2 cellular contexts compared by ENCODE assay signal in the genomic region with DNA sequence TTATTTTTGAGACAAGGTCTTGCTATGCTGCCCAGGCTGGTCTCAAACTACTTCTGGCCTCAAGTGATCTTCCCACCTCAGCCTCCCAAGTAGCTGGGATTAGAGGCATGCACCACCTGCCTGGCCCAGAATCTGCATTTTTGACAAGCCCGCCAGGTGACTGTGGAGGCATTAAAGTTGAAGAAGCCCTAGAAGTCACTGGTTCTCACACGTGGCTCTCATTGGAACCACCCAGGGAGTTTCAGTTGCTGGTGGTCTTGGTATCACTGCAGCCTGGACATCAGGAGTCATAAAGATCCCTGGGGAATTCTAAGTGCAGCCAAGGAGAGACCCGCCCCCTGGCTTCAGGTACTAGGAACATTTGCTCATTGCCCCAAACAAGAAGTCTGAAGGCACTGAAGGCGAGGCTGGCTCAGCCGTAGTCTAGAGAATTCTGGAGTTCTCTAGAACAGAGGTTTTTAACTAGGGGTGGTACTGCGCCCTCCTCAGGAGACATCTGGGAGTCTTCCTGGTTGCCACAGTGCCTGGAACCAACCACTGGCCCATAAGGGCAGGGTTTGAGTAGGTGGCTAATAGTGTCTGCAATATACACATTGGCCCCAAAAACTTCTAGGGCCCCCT.
TF ChIP-seq lines count a peak whose summit lies in the region.

No MANE protein-coding gene starts in this region.

TF ChIP-seq in HCT116, 20 proteins besides CTCF, POLR2A, EP300 and RAD21:
- TF ChIP-seq TCF7L2 (IDR thresholded peaks at IDR 0.05; ENCODE audit: borderline replicate concordance, extremely low read depth, insufficient read depth, insufficient read length) (no peak), MAX (IDR thresholded peaks at IDR 0.05) (no peak), EGR1 (IDR thresholded peaks at IDR 0.05; ENCODE audit: low read depth) (no peak), ZBTB33 (IDR thresholded peaks at IDR 0.05; ENCODE audit: extremely low read depth, insufficient replicate concordance, low read length) (no peak), JUND (IDR thresholded peaks at IDR 0.05) (no peak), SP1 (IDR thresholded peaks at IDR 0.05; ENCODE audit: low read depth) (no peak), ZFX (IDR thresholded peaks at IDR 0.05) (no peak), YY1 (IDR thresholded peaks at IDR 0.05; ENCODE audit: extremely low read depth, insufficient replicate concordance, low read depth, low read length) (no peak), SIN3A (IDR thresholded peaks at IDR 0.05; ENCODE audit: low read depth) (no peak), SRF (IDR thresholded peaks at IDR 0.05; ENCODE audit: low read depth) (no peak), CEBPB (IDR thresholded peaks at IDR 0.05; ENCODE audit: low read depth) (no peak), REST (IDR thresholded peaks at IDR 0.05; ENCODE audit: low read depth) (no peak), ELF1 (IDR thresholded peaks at IDR 0.05; ENCODE audit: borderline replicate concordance, low read depth) (no peak), CBX3 (IDR thresholded peaks at IDR 0.05; ENCODE audit: low read depth) (no peak), EZH2phosphoT487 (IDR thresholded peaks at IDR 0.05; ENCODE audit: borderline replicate concordance) (no peak), FOSL1 (IDR thresholded peaks at IDR 0.05; ENCODE audit: low read depth) (no peak), EZH2 (IDR thresholded peaks at IDR 0.05) (no peak), POLR2AphosphoS5 (IDR thresholded peaks at IDR 0.05; ENCODE audit: low read depth, low read length) (no peak), ZNF274 (IDR thresholded peaks at IDR 0.05; ENCODE audit: low read depth, low read length) (no peak)
- TF ChIP-seq, protein P1, sequence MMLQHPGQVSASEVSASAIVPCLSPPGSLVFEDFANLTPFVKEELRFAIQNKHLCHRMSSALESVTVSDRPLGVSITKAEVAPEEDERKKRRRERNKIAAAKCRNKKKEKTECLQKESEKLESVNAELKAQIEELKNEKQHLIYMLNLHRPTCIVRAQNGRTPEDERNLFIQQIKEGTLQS (IDR thresholded peaks at IDR 0.05), result no peak

TF ChIP-seq in K562, 482 proteins besides CTCF, POLR2A, EP300 and RAD21:
- TF ChIP-seq, protein P2, sequence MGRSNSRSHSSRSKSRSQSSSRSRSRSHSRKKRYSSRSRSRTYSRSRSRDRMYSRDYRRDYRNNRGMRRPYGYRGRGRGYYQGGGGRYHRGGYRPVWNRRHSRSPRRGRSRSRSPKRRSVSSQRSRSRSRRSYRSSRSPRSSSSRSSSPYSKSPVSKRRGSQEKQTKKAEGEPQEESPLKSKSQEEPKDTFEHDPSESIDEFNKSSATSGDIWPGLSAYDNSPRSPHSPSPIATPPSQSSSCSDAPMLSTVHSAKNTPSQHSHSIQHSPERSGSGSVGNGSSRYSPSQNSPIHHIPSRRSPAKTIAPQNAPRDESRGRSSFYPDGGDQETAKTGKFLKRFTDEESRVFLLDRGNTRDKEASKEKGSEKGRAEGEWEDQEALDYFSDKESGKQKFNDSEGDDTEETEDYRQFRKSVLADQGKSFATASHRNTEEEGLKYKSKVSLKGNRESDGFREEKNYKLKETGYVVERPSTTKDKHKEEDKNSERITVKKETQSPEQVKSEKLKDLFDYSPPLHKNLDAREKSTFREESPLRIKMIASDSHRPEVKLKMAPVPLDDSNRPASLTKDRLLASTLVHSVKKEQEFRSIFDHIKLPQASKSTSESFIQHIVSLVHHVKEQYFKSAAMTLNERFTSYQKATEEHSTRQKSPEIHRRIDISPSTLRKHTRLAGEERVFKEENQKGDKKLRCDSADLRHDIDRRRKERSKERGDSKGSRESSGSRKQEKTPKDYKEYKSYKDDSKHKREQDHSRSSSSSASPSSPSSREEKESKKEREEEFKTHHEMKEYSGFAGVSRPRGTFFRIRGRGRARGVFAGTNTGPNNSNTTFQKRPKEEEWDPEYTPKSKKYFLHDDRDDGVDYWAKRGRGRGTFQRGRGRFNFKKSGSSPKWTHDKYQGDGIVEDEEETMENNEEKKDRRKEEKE (IDR thresholded peaks at IDR 0.05; ENCODE audit: borderline replicate concordance in 1 of 2, control insufficient read depth in 1 of 2, low read depth in 2 of 2, low read length in 1 of 2), result 0 out of 4 replicates have a peak, but pooled peaks of 1 of the 2 experiments have one; percentile 14
- TF ChIP-seq, protein P3, sequence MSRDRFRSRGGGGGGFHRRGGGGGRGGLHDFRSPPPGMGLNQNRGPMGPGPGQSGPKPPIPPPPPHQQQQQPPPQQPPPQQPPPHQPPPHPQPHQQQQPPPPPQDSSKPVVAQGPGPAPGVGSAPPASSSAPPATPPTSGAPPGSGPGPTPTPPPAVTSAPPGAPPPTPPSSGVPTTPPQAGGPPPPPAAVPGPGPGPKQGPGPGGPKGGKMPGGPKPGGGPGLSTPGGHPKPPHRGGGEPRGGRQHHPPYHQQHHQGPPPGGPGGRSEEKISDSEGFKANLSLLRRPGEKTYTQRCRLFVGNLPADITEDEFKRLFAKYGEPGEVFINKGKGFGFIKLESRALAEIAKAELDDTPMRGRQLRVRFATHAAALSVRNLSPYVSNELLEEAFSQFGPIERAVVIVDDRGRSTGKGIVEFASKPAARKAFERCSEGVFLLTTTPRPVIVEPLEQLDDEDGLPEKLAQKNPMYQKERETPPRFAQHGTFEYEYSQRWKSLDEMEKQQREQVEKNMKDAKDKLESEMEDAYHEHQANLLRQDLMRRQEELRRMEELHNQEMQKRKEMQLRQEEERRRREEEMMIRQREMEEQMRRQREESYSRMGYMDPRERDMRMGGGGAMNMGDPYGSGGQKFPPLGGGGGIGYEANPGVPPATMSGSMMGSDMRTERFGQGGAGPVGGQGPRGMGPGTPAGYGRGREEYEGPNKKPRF (IDR thresholded peaks at IDR 0.05; ENCODE audit: low read depth, low read length), result no peak
- TF ChIP-seq HNRNPLL (IDR thresholded peaks at IDR 0.05; ENCODE audit: low read depth, low read length, poor library complexity, severe bottlenecking) (no peak), EHMT2 (IDR thresholded peaks at IDR 0.05) (no peak), ARNT (IDR thresholded peaks at IDR 0.05) (peak in 1 of 2 experiments; percentile 97; a peak in 2 of 4 replicates)
- TF ChIP-seq, protein P4, sequence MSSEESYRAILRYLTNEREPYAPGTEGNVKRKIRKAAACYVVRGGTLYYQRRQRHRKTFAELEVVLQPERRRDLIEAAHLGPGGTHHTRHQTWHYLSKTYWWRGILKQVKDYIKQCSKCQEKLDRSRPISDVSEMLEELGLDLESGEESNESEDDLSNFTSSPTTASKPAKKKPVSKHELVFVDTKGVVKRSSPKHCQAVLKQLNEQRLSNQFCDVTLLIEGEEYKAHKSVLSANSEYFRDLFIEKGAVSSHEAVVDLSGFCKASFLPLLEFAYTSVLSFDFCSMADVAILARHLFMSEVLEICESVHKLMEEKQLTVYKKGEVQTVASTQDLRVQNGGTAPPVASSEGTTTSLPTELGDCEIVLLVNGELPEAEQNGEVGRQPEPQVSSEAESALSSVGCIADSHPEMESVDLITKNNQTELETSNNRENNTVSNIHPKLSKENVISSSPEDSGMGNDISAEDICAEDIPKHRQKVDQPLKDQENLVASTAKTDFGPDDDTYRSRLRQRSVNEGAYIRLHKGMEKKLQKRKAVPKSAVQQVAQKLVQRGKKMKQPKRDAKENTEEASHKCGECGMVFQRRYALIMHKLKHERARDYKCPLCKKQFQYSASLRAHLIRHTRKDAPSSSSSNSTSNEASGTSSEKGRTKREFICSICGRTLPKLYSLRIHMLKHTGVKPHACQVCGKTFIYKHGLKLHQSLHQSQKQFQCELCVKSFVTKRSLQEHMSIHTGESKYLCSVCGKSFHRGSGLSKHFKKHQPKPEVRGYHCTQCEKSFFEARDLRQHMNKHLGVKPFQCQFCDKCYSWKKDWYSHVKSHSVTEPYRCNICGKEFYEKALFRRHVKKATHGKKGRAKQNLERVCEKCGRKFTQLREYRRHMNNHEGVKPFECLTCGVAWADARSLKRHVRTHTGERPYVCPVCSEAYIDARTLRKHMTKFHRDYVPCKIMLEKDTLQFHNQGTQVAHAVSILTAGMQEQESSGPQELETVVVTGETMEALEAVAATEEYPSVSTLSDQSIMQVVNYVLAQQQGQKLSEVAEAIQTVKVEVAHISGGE (CRISPR knock-in tag; IDR thresholded peaks at IDR 0.05), result peak in 1 of 3 experiments; percentile 81; a peak in 2 of 6 replicates
